Comparison of ENCODE assay signal across 1 cellular context in the genomic region with DNA sequence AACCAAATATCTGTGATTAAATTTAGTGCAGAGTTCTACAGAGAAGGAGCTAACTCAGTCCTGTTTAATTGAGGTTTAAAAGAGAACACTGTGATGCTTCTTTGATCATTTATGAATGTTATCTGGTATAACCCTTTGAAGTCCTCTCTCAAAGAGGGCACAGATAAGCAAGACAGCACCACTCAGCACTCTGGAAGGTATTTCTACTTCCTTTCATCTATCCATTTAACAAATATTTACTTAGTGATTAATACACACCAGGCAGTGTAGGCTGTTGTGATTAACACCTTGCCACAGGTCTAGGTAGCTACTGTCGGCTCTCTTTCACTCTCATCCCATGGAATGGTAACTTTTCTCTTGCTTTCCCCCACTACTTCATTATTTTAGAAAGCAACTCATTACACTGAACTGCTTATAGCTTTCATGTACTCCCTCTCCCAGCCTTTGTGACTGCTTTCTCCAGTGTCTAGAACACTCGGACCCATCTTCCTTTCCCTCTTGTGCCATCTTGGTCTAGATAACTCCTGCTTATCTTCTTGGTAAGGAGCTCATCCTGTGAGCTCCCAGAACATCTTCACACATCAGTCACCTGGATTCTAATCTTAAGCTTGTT.
TF ChIP-seq lines count a peak whose summit lies in the region.

No MANE protein-coding gene starts in this region.

TF ChIP-seq in HepG2, 621 proteins besides CTCF, POLR2A, EP300 and RAD21 (continued from another document and continues in another):
- TF ChIP-seq, protein P1, sequence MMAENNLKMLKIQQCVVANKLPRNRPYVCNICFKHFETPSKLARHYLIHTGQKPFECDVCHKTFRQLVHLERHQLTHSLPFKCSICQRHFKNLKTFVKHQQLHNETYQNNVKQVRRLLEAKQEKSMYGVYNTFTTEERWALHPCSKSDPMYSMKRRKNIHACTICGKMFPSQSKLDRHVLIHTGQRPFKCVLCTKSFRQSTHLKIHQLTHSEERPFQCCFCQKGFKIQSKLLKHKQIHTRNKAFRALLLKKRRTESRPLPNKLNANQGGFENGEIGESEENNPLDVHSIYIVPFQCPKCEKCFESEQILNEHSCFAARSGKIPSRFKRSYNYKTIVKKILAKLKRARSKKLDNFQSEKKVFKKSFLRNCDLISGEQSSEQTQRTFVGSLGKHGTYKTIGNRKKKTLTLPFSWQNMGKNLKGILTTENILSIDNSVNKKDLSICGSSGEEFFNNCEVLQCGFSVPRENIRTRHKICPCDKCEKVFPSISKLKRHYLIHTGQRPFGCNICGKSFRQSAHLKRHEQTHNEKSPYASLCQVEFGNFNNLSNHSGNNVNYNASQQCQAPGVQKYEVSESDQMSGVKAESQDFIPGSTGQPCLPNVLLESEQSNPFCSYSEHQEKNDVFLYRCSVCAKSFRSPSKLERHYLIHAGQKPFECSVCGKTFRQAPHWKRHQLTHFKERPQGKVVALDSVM (CRISPR knock-in tag; IDR thresholded peaks at IDR 0.05) = 0 out of 2 replicates have a peak, but pooled peaks have one; percentile 30
- TF ChIP-seq ZNF343 (CRISPR knock-in tag; IDR thresholded peaks at IDR 0.05) = no peak
- TF ChIP-seq IRX3 (CRISPR knock-in tag; IDR thresholded peaks at IDR 0.05; ENCODE audit: borderline replicate concordance, low read depth) = peak; percentile 74; the same call in 1 of the 2 replicates
- no peak for TF ChIP-seq CBX5 (CRISPR knock-in tag; IDR thresholded peaks at IDR 0.05; ENCODE audit: borderline replicate concordance)
- TF ChIP-seq ZNF564 (CRISPR knock-in tag; IDR thresholded peaks at IDR 0.05) = no peak
- no peak for TF ChIP-seq ZNF142 (CRISPR knock-in tag; IDR thresholded peaks at IDR 0.05)
- no peak for TF ChIP-seq MEIS1 (CRISPR knock-in tag; IDR thresholded peaks at IDR 0.05; ENCODE audit: borderline replicate concordance)
- no peak for TF ChIP-seq MLLT10 (CRISPR knock-in tag; IDR thresholded peaks at IDR 0.05)
- TF ChIP-seq ZNF432 (CRISPR knock-in tag; IDR thresholded peaks at IDR 0.05; ENCODE audit: borderline replicate concordance) = no peak
- TF ChIP-seq ZIK1 (CRISPR knock-in tag; IDR thresholded peaks at IDR 0.05; ENCODE audit: borderline replicate concordance, low read depth) = no peak
- peak; percentile 100 for TF ChIP-seq TCF7L2 (IDR thresholded peaks at IDR 0.05; ENCODE audit: low read depth, low read length)
- no peak for TF ChIP-seq ETS1 (CRISPR knock-in tag; IDR thresholded peaks at IDR 0.05)
- TF ChIP-seq ZC3H13 (CRISPR knock-in tag; IDR thresholded peaks at IDR 0.05) = no peak
- TF ChIP-seq ZNF251 (CRISPR knock-in tag; IDR thresholded peaks at IDR 0.05) = no peak
- TF ChIP-seq HNRNPL (IDR thresholded peaks at IDR 0.05; ENCODE audit: low read depth, low read length) = no peak
- TF ChIP-seq ZBTB43 (CRISPR knock-in tag; conservative IDR thresholded peaks at IDR 0.05) = peak; percentile 95
- peak; percentile 89 for TF ChIP-seq RXRB (CRISPR knock-in tag; IDR thresholded peaks at IDR 0.05; ENCODE audit: borderline replicate concordance)
- no peak for TF ChIP-seq ZNF138 (CRISPR knock-in tag; IDR thresholded peaks at IDR 0.05; ENCODE audit: low read depth)
- no peak for TF ChIP-seq SATB2 (CRISPR knock-in tag; IDR thresholded peaks at IDR 0.05)
- TF ChIP-seq, protein P2, sequence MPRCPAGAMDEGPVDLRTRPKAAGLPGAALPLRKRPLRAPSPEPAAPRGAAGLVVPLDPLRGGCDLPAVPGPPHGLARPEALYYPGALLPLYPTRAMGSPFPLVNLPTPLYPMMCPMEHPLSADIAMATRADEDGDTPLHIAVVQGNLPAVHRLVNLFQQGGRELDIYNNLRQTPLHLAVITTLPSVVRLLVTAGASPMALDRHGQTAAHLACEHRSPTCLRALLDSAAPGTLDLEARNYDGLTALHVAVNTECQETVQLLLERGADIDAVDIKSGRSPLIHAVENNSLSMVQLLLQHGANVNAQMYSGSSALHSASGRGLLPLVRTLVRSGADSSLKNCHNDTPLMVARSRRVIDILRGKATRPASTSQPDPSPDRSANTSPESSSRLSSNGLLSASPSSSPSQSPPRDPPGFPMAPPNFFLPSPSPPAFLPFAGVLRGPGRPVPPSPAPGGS (CRISPR knock-in tag; IDR thresholded peaks at IDR 0.05) = no peak
- no peak for TF ChIP-seq GATAD1 (CRISPR knock-in tag; IDR thresholded peaks at IDR 0.05)
- no peak for TF ChIP-seq HNRNPLL (IDR thresholded peaks at IDR 0.05; ENCODE audit: low read depth, low read length, poor library complexity, severe bottlenecking)
- TF ChIP-seq SOX6 (IDR thresholded peaks at IDR 0.05) = no peak
- peak; percentile 96 for TF ChIP-seq SOX6 (CRISPR knock-in tag; IDR thresholded peaks at IDR 0.05)
- TF ChIP-seq RBAK (CRISPR knock-in tag; IDR thresholded peaks at IDR 0.05) = no peak
- TF ChIP-seq AHR (CRISPR knock-in tag; IDR thresholded peaks at IDR 0.05) = no peak
- no peak for TF ChIP-seq ELF4 (CRISPR knock-in tag; IDR thresholded peaks at IDR 0.05; ENCODE audit: borderline replicate concordance)
- no peak for TF ChIP-seq ZNF468 (CRISPR knock-in tag; IDR thresholded peaks at IDR 0.05)
- no peak for TF ChIP-seq ZKSCAN1 (IDR thresholded peaks at IDR 0.05; ENCODE audit: low read length)
- no peak for TF ChIP-seq ZNF512B (CRISPR knock-in tag; IDR thresholded peaks at IDR 0.05; ENCODE audit: borderline replicate concordance)
- no peak for TF ChIP-seq IKZF1 (IDR thresholded peaks at IDR 0.05)
- TF ChIP-seq TBL1XR1 (IDR thresholded peaks at IDR 0.05; ENCODE audit: borderline replicate concordance, low read length, partially characterized antibody) = peak; percentile 14
- peak; percentile 89; the same call in 1 of the 2 replicates for TF ChIP-seq MIER3 (CRISPR knock-in tag; IDR thresholded peaks at IDR 0.05; ENCODE audit: borderline replicate concordance)
- TF ChIP-seq ZNF484 (CRISPR knock-in tag; IDR thresholded peaks at IDR 0.05; ENCODE audit: borderline replicate concordance, low read depth) = no peak
- 0 out of 2 replicates have a peak, but pooled peaks have one; percentile 23 for TF ChIP-seq ZNF543 (CRISPR knock-in tag; IDR thresholded peaks at IDR 0.05)
- no peak for TF ChIP-seq MYC (CRISPR knock-in tag; IDR thresholded peaks at IDR 0.05; ENCODE audit: borderline replicate concordance)
- TF ChIP-seq, protein P3, sequence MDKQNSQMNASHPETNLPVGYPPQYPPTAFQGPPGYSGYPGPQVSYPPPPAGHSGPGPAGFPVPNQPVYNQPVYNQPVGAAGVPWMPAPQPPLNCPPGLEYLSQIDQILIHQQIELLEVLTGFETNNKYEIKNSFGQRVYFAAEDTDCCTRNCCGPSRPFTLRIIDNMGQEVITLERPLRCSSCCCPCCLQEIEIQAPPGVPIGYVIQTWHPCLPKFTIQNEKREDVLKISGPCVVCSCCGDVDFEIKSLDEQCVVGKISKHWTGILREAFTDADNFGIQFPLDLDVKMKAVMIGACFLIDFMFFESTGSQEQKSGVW (CRISPR knock-in tag; IDR thresholded peaks at IDR 0.05; ENCODE audit: borderline replicate concordance) = no peak
- TF ChIP-seq TFAP4 (IDR thresholded peaks at IDR 0.05; ENCODE audit: borderline replicate concordance, low read depth) = peak; percentile 66; the same call in 1 of the 2 replicates
- no peak for TF ChIP-seq ZNF101 (CRISPR knock-in tag; IDR thresholded peaks at IDR 0.05; ENCODE audit: borderline replicate concordance, low read depth)
- TF ChIP-seq, protein P4, sequence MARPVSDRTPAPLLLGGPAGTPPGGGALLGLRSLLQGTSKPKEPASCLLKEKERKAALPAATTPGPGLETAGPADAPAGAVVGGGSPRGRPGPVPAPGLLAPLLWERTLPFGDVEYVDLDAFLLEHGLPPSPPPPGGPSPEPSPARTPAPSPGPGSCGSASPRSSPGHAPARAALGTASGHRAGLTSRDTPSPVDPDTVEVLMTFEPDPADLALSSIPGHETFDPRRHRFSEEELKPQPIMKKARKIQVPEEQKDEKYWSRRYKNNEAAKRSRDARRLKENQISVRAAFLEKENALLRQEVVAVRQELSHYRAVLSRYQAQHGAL (CRISPR knock-in tag; IDR thresholded peaks at IDR 0.05; ENCODE audit: not compliant biosample characterization) = no peak
- no peak for TF ChIP-seq GTF3A (CRISPR knock-in tag; conservative IDR thresholded peaks at IDR 0.05)
- TF ChIP-seq MAZ (IDR thresholded peaks at IDR 0.05; ENCODE audit: borderline replicate concordance, low read depth, low read length) = no peak
- no peak for TF ChIP-seq MAZ (CRISPR knock-in tag; IDR thresholded peaks at IDR 0.05; ENCODE audit: low read depth)
